ENCODE assay signal across 19 cellular contexts in the genomic region with DNA sequence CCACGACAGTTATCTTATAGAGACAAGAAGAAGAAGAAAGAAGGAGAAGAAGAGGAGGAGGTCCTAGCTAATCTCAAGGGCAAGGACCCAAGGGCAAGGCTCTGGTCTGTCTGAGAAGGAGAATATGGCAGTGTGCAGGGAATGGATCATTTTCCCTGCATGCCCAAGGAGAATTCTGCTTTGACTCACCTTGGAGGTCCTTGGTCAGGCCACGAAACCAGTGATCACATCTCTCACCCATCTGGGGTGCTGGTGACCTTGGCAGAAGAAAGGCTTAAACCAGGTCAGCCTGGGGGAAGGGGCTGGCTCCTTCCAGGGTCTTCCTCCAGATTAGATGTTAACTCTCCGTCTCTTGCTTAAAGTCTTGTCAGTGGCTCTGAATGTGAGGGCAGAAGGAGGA. TPM values are rescaled to one million over a fixed set of nuclear protein-coding genes. Genes with fewer than 3 reads are reported as not detected.
A peak's percentile ranks its signal among the peaks of the same experiment; 100 is the strongest.
DNase-seq lines count a peak whose midpoint lies in the region; ATAC-seq, FAIRE-seq and TF ChIP-seq lines count a peak whose summit lies in the region.
"Had no signal": no experiment of that assay in that cellular context is flagged by ENCODE, and none has a peak within 500 bp of the region (broad histone marks: within the 10 kb centered on the region; RNA-seq: fewer than 3 reads in every experiment).

No MANE protein-coding gene starts in this region.

- H3K4me1 Mint-ChIP-seq in activated CD4-positive, alpha-beta T cell treated with anti-CD3 and anti-CD28 coated beads, Interleukin-2, amount 10 ng/mL, durations not matched to agents 7 days and 5 days, result peaks cover 43% of the 10 kb centered on the region
- peaks cover 51% of the 10 kb centered on the region for H3K4me1 Mint-ChIP-seq in stimulated activated memory B cell treated with anti-CD40 and anti-IgM and Interleukin-4, amounts not matched to agents 10 μg/mL and 1 μg/mL and 100 μg/mL, for 72 hours

- peaks cover 63% of the 10 kb centered on the region for H3K36me3 Mint-ChIP-seq in activated CD4-positive, alpha-beta T cell treated with anti-CD3 and anti-CD28 coated beads, Interleukin-2, amount 10 ng/mL, durations not matched to agents 7 days and 5 days (ENCODE audit: low read depth)
- peaks cover 60% of the 10 kb centered on the region for H3K36me3 Mint-ChIP-seq in stimulated activated memory B cell treated with anti-CD40 and anti-IgM and Interleukin-4, amounts not matched to agents 10 μg/mL and 1 μg/mL and 100 μg/mL, for 72 hours

- peaks cover 11% of the 10 kb centered on the region for H3F3A ChIP-seq in Loucy (ENCODE audit: low read depth)

- H3K27me3 ChIP-seq in Loucy (ENCODE audit: insufficient read depth, low read length, poor library complexity, severe bottlenecking) (no peaks in the 10 kb centered on the region), pancreas (no peaks in the 10 kb centered on the region)
- H3K27me3 ChIP-seq in effector memory CD4-positive, alpha-beta T cell (replicated peaks; ENCODE audit: control insufficient read depth, insufficient read depth, low read length, poor library complexity, severe bottlenecking), result no peaks in the 10 kb centered on the region

- H3K9me3 ChIP-seq in Loucy (ENCODE audit: insufficient read depth, low read depth, low read length) (no peaks in the 10 kb centered on the region), pancreas (no peaks in the 10 kb centered on the region)
- H3K9me3 ChIP-seq in effector memory CD4-positive, alpha-beta T cell (ENCODE audit: control insufficient read depth, low read length), result no peaks in the 10 kb centered on the region
- H3K9me3 ChIP-seq: sigmoid colon had no signal

- H3K27ac ChIP-seq in effector memory CD4-positive, alpha-beta T cell (ENCODE audit: insufficient read depth, low read length, poor library complexity, severe bottlenecking), result peak overlapping the region; percentile 100
- H3K27ac ChIP-seq in pancreas, result no peak overlapping the region

- POLR2A ChIA-PET in activated CD4-positive, alpha-beta T cell treated with anti-CD3 and anti-CD28 coated beads, Interleukin-2, amount 10 ng/mL, durations not matched to agents 7 days and 5 days (lab: Charles Lee), result interaction anchor here (0.6 to 0.9 kb wide), 2 partner anchors 67 to 92 kb away, joined by 3 read pairs; no protein-coding TSS in a partner anchor

- no peak for TF ChIP-seq CTCF in Loucy (conservative IDR thresholded peaks at IDR 0.05; ENCODE audit: low read length)
- TF ChIP-seq CTCF in pancreas (IDR thresholded peaks at IDR 0.05), result no peak

- H3K27ac Mint-ChIP-seq in activated CD4-positive, alpha-beta T cell treated with anti-CD3 and anti-CD28 coated beads, Interleukin-2, amount 10 ng/mL, durations not matched to agents 7 days and 5 days, result peak overlapping the region; percentile 82
- H3K27ac Mint-ChIP-seq in stimulated activated memory B cell treated with anti-CD40 and anti-IgM and Interleukin-4, amounts not matched to agents 10 μg/mL and 1 μg/mL and 100 μg/mL, for 72 hours, result peak overlapping the region; percentile 75
- H3K27ac Mint-ChIP-seq: H9 had no signal

- intact Hi-C loops in pancreas (cut with DNase I), result loop anchor here in 2 of 3 donors (5.0 to 10.0 kb wide), 2 partner anchors 167 to 605 kb away; no protein-coding TSS in a partner anchor

- no peaks in the 10 kb centered on the region for H3K9me2 ChIP-seq in Loucy (replicated peaks; ENCODE audit: low read depth, low read length)

- H3K27me3 Mint-ChIP-seq in activated CD4-positive, alpha-beta T cell treated with anti-CD3 and anti-CD28 coated beads, Interleukin-2, amount 10 ng/mL, durations not matched to agents 7 days and 5 days, result no peaks in the 10 kb centered on the region
- no peaks in the 10 kb centered on the region for H3K27me3 Mint-ChIP-seq in stimulated activated memory B cell treated with anti-CD40 and anti-IgM and Interleukin-4, amounts not matched to agents 10 μg/mL and 1 μg/mL and 100 μg/mL, for 72 hours

- H3K4me3 Mint-ChIP-seq in activated CD4-positive, alpha-beta T cell treated with anti-CD3 and anti-CD28 coated beads, Interleukin-2, amount 10 ng/mL, durations not matched to agents 7 days and 5 days, result peak overlapping the region; percentile 85
- peak overlapping the region; percentile 81 for H3K4me3 Mint-ChIP-seq in stimulated activated memory B cell treated with anti-CD40 and anti-IgM and Interleukin-4, amounts not matched to agents 10 μg/mL and 1 μg/mL and 100 μg/mL, for 72 hours

- peak overlapping the region; percentile 95 for H3K4me2 ChIP-seq in Loucy (ENCODE audit: low read depth, low read length, poor library complexity, severe bottlenecking)

- H3K36me3 ChIP-seq in Loucy (ENCODE audit: insufficient read depth, low read length) (no peaks in the 10 kb centered on the region), pancreas (no peaks in the 10 kb centered on the region)
- peaks cover 17% of the 10 kb centered on the region for H3K36me3 ChIP-seq in effector memory CD4-positive, alpha-beta T cell (ENCODE audit: control insufficient read depth, insufficient read depth, low read length)
- H3K36me3 ChIP-seq: sigmoid colon had no signal

- H3K4me1 ChIP-seq in Loucy (ENCODE audit: insufficient read depth, low read length, poor library complexity, severe bottlenecking), result peaks cover 42% of the 10 kb centered on the region
- peaks cover 39% of the 10 kb centered on the region for H3K4me1 ChIP-seq in effector memory CD4-positive, alpha-beta T cell (ENCODE audit: control insufficient read depth, insufficient read depth, low read length, poor library complexity, severe bottlenecking)
- peaks cover 0 to 5% (median 0%) of the 10 kb centered on the region in 3 donors for H3K4me1 ChIP-seq in pancreas

- ATAC-seq in stimulated activated memory B cell treated with anti-CD40 and anti-IgM and Interleukin-4, amounts not matched to agents 10 μg/mL and 1 μg/mL and 100 μg/mL, for 72 hours, result no peak
- ATAC-seq in HG03432 (IDR thresholded peaks at IDR 0.05; ENCODE audit: unreplicated experiment) (no peak), pancreas (no peak)

- H3K79me2 ChIP-seq in Loucy (ENCODE audit: insufficient read depth, low read length), result peaks cover 64% of the 10 kb centered on the region

- CTCF ChIA-PET in activated CD4-positive, alpha-beta T cell treated with anti-CD3 and anti-CD28 coated beads, Interleukin-2, amount 10 ng/mL, durations not matched to agents 7 days and 5 days (lab: Charles Lee), result interaction anchor here (0.6 to 4.1 kb wide), 20 partner anchors 10 to 209 kb away, joined by 3 to 64 read pairs (median 7); a partner anchor contains a TSS

- no peaks in the 10 kb centered on the region for H3K9me3 Mint-ChIP-seq in activated CD4-positive, alpha-beta T cell treated with anti-CD3 and anti-CD28 coated beads, Interleukin-2, amount 10 ng/mL, durations not matched to agents 7 days and 5 days
- H3K9me3 Mint-ChIP-seq in stimulated activated memory B cell treated with anti-CD40 and anti-IgM and Interleukin-4, amounts not matched to agents 10 μg/mL and 1 μg/mL and 100 μg/mL, for 72 hours, result no peaks in the 10 kb centered on the region
- H3K9me3 Mint-ChIP-seq: H9 had no signal

- H4K20me1 ChIP-seq in Loucy (ENCODE audit: insufficient read depth, low read length, poor library complexity, severe bottlenecking), result peaks cover 21% of the 10 kb centered on the region

- no peak for FAIRE-seq in pancreas (lab: Jason Lieb, UNC)
- FAIRE-seq: D721Med, keratinocyte, RCC 7860 had no signal

- peak overlapping the region; percentile 99 for H3K9ac ChIP-seq in Loucy (ENCODE audit: low read depth, low read length, poor library complexity, severe bottlenecking)

- no peak for DNase-seq in activated CD4-positive, alpha-beta T cell treated with anti-CD3 and anti-CD28 coated beads, Interleukin-2, amount 10 ng/mL, durations not matched to agents 7 days and 5 days
- no peak for DNase-seq in activated CD4-positive, alpha-beta T cell treated with anti-CD3 and anti-CD28 coated beads for 48 hours
- DNase-seq in effector memory CD4-positive, alpha-beta T cell, result no peak
- DNase-seq in kidney glomerular epithelial cell (lab: John Stamatoyannopoulos, UW) (no peak), pancreas (no peak)
- DNase-seq: activated CD4-positive, alpha-beta T cell treated with anti-CD3 and anti-CD28 coated beads for 4 hours; H9; NCI-H2081; NCI-H69; sigmoid colon; stimulated activated naive CD4-positive, alpha-beta T cell treated with Interleukin-2 at 50 U/mL for 16 hours had no signal

- H3K4me3 ChIP-seq in Loucy (ENCODE audit: low read length, poor library complexity, severe bottlenecking) (peak overlapping the region; percentile 87), pancreas (no peak overlapping the region)
- peak overlapping the region; percentile 79 for H3K4me3 ChIP-seq in effector memory CD4-positive, alpha-beta T cell (ENCODE audit: insufficient read depth, low read depth, low read length, poor library complexity, severe bottlenecking)
- H3K4me3 ChIP-seq: sigmoid colon had no signal

- H2AFZ ChIP-seq in Loucy (ENCODE audit: low read length), result no peak overlapping the region

- WGBS in pancreas, 2 donors, result 74 to 78% methylated on average over 3 of the region's 3 CpGs

RNA-seq across cellular contexts. Expression of a gene that starts 1.6 kb away (rescaled TPM):
- total RNA-seq in activated CD4-positive, alpha-beta T cell treated with anti-CD3 and anti-CD28 coated beads, Interleukin-2, amount 10 ng/mL, durations not matched to agents 7 days and 5 days, result 100 to 1,000 TPM; 391 to 410 TPM
- total RNA-seq in pancreas, result 10 to 100 TPM in 2 of 6 donors, 1 to 10 TPM in 4; 1.9 to 22.1 (median 4.6) TPM
- polyA plus RNA-seq in pancreas, result 1 to 10 TPM; 5.2 to 7.0 TPM

RNA-seq across cellular contexts. Expression of a gene that starts 41.8 kb away (rescaled TPM):
- under 1 TPM; 0.27 to 0.67 TPM for total RNA-seq in activated CD4-positive, alpha-beta T cell treated with anti-CD3 and anti-CD28 coated beads, Interleukin-2, amount 10 ng/mL, durations not matched to agents 7 days and 5 days
- under 1 TPM in 2 of 6 donors, not detected in 4; 0.12 to 0.14 TPM for total RNA-seq in pancreas
- under 1 TPM; 0.07 to 0.19 TPM for polyA plus RNA-seq in pancreas
- total RNA-seq: A673, epithelial cell of proximal tubule, sigmoid colon had no signal
- polyA plus RNA-seq: keratinocyte had no signal

RNA-seq across cellular contexts. Expression of a gene that starts 58.4 kb away (rescaled TPM):
- total RNA-seq in activated CD4-positive, alpha-beta T cell treated with anti-CD3 and anti-CD28 coated beads, Interleukin-2, amount 10 ng/mL, durations not matched to agents 7 days and 5 days, result 1 to 10 TPM; 5.3 to 8.4 TPM
- 1 to 10 TPM; 4.0 to 8.3 (median 6.2) TPM for total RNA-seq in pancreas
- 10 to 100 TPM in 1 of 2 donors, 1 to 10 TPM in 1; 7.3 to 10.9 TPM for polyA plus RNA-seq in pancreas

Comparison
In these comparisons a context has a peak if more than half of its experiments do, and no peak if none do; other contexts are left out.
1. H3K4me3 ChIP-seq: peak in Loucy (single experiment) and effector memory CD4-positive, alpha-beta T cell (single experiment); none in pancreas (0 of 4).
2. RNA of a gene that starts 1.6 kb away (total RNA-seq): 391 to 410 TPM in activated CD4-positive, alpha-beta T cell treated with anti-CD3 and anti-CD28 coated beads, Interleukin-2, amount 10 ng/mL, durations not matched to agents 7 days and 5 days; 1.9 to 22.1 TPM in pancreas; every median in the first group is over 10 times any median in the second.